ENCODE assay signal across 26 cellular contexts in the genomic region with DNA sequence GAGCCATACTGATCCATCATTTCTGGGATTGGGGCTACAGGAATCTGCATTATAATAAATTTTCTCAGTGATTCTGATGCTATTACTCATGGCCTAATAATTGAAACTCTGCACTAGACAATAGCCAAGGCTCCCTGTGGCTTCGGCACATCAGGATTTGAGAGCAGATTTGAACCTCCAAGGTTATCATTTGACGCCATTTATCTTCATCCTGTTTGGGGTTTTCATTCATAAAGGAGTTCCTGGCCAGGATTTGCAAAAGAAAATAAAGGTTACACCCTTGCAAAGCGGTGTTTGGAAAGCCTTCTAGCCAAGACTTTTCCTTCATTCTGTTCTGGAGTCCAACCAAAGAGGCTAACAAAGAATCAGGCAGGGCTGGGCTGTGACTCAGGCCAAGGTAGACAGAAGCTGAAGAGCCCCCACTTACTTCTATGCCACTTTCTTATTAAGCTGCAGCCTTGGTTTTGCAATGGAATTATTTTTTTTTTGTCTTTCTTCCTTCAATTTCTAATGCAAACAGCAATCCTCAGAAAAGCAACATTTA.
DNase-seq lines count a peak whose midpoint lies in the region; ATAC-seq, FAIRE-seq and TF ChIP-seq lines count a peak whose summit lies in the region.
"Had no signal": no experiment of that assay in that cellular context is flagged by ENCODE, and none has a peak within 500 bp of the region (broad histone marks: within the 10 kb centered on the region; RNA-seq: fewer than 3 reads in every experiment).

No MANE protein-coding gene starts in this region.

- no peaks in the 10 kb centered on the region for H3K27me3 ChIP-seq in GM23338 (ENCODE audit: insufficient read depth)
- no peaks in the 10 kb centered on the region for H3K27me3 ChIP-seq in astrocyte (ENCODE audit: insufficient read depth, low read length)
- H3K27me3 ChIP-seq in vagina: no peaks in the 10 kb centered on the region
- H3K27me3 ChIP-seq: BE2C, BLaER1 had no signal

- H3K4me3 Mint-ChIP-seq in GM23338 (no peak overlapping the region), astrocyte (ENCODE audit: unreplicated experiment) (no peak overlapping the region), nephron (no peak overlapping the region)
- H3K4me3 Mint-ChIP-seq: CD14-positive monocyte; CD4-positive, alpha-beta memory T cell; CD4-positive, CD25-positive, alpha-beta regulatory T cell; CD8-positive, alpha-beta memory T cell had no signal

- FAIRE-seq in astrocyte (lab: Jason Lieb, UNC): no peak
- FAIRE-seq: A204.1, GM12878, GM12892, GM18507 had no signal

- H3K36me3 ChIP-seq in GM23338 (ENCODE audit: insufficient read depth): peaks cover 5% of the 10 kb centered on the region
- no peaks in the 10 kb centered on the region for H3K36me3 ChIP-seq in astrocyte (ENCODE audit: insufficient read depth, low read length)
- H3K36me3 ChIP-seq in vagina: no peaks in the 10 kb centered on the region
- H3K36me3 ChIP-seq: BE2C, BLaER1 had no signal

- intact Hi-C loops in vagina (cut with DNase I): no loop called here

- no peaks in the 10 kb centered on the region for H3F3A ChIP-seq in GM23338 (replicated peaks; ENCODE audit: low read depth)

- no peaks in the 10 kb centered on the region for H3K79me2 ChIP-seq in GM23338 (replicated peaks; ENCODE audit: insufficient read depth)
- H3K79me2 ChIP-seq in astrocyte (ENCODE audit: insufficient read depth, low read length): no peaks in the 10 kb centered on the region

- H3K4me3 ChIP-seq in GM23338: no peak overlapping the region
- no peak overlapping the region for H3K4me3 ChIP-seq in astrocyte (ENCODE audit: insufficient read depth, low read depth, low read length)
- no peak overlapping the region for H3K4me3 ChIP-seq in vagina
- H3K4me3 ChIP-seq: BLaER1, GM12878 had no signal

- no peak for ATAC-seq in GM23338
- ATAC-seq: GM12878 had no signal

- H3K4me1 ChIP-seq in GM23338 (ENCODE audit: insufficient read depth) (peaks cover 34% of the 10 kb centered on the region), astrocyte (ENCODE audit: insufficient read depth, low read length) (no peaks in the 10 kb centered on the region), vagina (peaks cover 19% of the 10 kb centered on the region)
- H3K4me1 ChIP-seq: BE2C, BLaER1 had no signal

- no peak overlapping the region for H3K9ac ChIP-seq in astrocyte (ENCODE audit: low read length)
- H3K9ac ChIP-seq: BLaER1 had no signal

- H3K36me3 Mint-ChIP-seq in GM23338 (ENCODE audit: low read depth) (peaks cover 21% of the 10 kb centered on the region), astrocyte (ENCODE audit: low read depth, unreplicated experiment) (no peaks in the 10 kb centered on the region), nephron (ENCODE audit: low read depth) (peaks cover 16% of the 10 kb centered on the region)
- H3K36me3 Mint-ChIP-seq: CD14-positive monocyte; CD4-positive, alpha-beta memory T cell; CD4-positive, CD25-positive, alpha-beta regulatory T cell had no signal

- TF ChIP-seq POLR2A in vagina (IDR thresholded peaks at IDR 0.05): no peak

- H3K4me1 Mint-ChIP-seq in GM23338 (peaks cover 37% of the 10 kb centered on the region), astrocyte (ENCODE audit: low read depth, unreplicated experiment) (no peaks in the 10 kb centered on the region), nephron (peaks cover 9% of the 10 kb centered on the region)
- H3K4me1 Mint-ChIP-seq: CD14-positive monocyte; CD4-positive, alpha-beta memory T cell; CD4-positive, CD25-positive, alpha-beta regulatory T cell; CD8-positive, alpha-beta memory T cell had no signal

- DNase-seq in GM23338 (ENCODE audit: low spot score): no peak
- DNase-seq in astrocyte (ENCODE audit: low read depth): peak; percentile 58
- DNase-seq in NCI-H1105 (lab: John Stamatoyannopoulos, UW): no peak
- DNase-seq in vagina (ENCODE audit: extremely low spot score in 2 of 2): no peak
- DNase-seq: 8988T; ACHN; BE2C; C1 segment of cervical spinal cord; CD4-positive, alpha-beta memory T cell; CD4-positive, CD25-positive, alpha-beta regulatory T cell; CD8-positive, alpha-beta memory T cell; COR-L47; DMS 273 treated with DMSO at 0.1 percent for 48 hours; DMS153; DMS53; DMS79; DND-41; EL; GDM1 had no signal

- H3K27ac Mint-ChIP-seq in GM23338: no peak overlapping the region
- H3K27ac Mint-ChIP-seq in astrocyte (ENCODE audit: unreplicated experiment): no peak overlapping the region
- H3K27ac Mint-ChIP-seq in nephron: peak overlapping the region; percentile 32 to 64 (median 58)
- H3K27ac Mint-ChIP-seq: CD4-positive, alpha-beta memory T cell; CD4-positive, CD25-positive, alpha-beta regulatory T cell; CD8-positive, alpha-beta memory T cell had no signal

- no peak for TF ChIP-seq CTCF in GM23338 (conservative IDR thresholded peaks at IDR 0.05; ENCODE audit: low read depth in 2 of 2)
- no peak for TF ChIP-seq CTCF in astrocyte (IDR thresholded peaks at IDR 0.05; ENCODE audit: insufficient read depth, low read depth, low read length)
- no peak for TF ChIP-seq CTCF in nephron (IDR thresholded peaks at IDR 0.05; ENCODE audit: unreplicated experiment in 3 of 3)
- TF ChIP-seq CTCF in vagina (IDR thresholded peaks at IDR 0.05): no peak

- 0 out of 2 replicates have a peak overlapping the region, but pooled peaks have one; percentile 6 for H2AFZ ChIP-seq in GM23338
- H2AFZ ChIP-seq in astrocyte (ENCODE audit: low read depth, low read length): no peak overlapping the region

- H3K27ac ChIP-seq in GM23338 (ENCODE audit: low read depth) (no peak overlapping the region), astrocyte (ENCODE audit: low read depth, low read length) (no peak overlapping the region), vagina (no peak overlapping the region)
- H3K27ac ChIP-seq: BLaER1 had no signal

- no peaks in the 10 kb centered on the region for H4K20me1 ChIP-seq in GM23338 (replicated peaks; ENCODE audit: insufficient read depth)
- H4K20me1 ChIP-seq in astrocyte (ENCODE audit: insufficient read depth, low read length): no peaks in the 10 kb centered on the region
- H4K20me1 ChIP-seq: BLaER1 had no signal

- H3K9me3 Mint-ChIP-seq in GM23338 (peaks cover 28% of the 10 kb centered on the region), astrocyte (ENCODE audit: unreplicated experiment) (peaks cover 15% of the 10 kb centered on the region), nephron (peaks cover 26% of the 10 kb centered on the region)

- peaks cover 4% of the 10 kb centered on the region for H3K27me3 Mint-ChIP-seq in GM23338 (ENCODE audit: insufficient read depth, low read depth, poor library complexity)
- H3K27me3 Mint-ChIP-seq in astrocyte (ENCODE audit: low read depth, unreplicated experiment): peaks cover 2% of the 10 kb centered on the region
- no peaks in the 10 kb centered on the region for H3K27me3 Mint-ChIP-seq in nephron (ENCODE audit: low read depth)
- H3K27me3 Mint-ChIP-seq: CD4-positive, CD25-positive, alpha-beta regulatory T cell had no signal

- H3K4me2 ChIP-seq in GM23338: no peak overlapping the region
- H3K4me2 ChIP-seq in astrocyte (ENCODE audit: low read length): no peak overlapping the region
- H3K4me2 ChIP-seq: BLaER1 had no signal

- peaks cover 5% of the 10 kb centered on the region; the same call in 1 of the 2 replicates for H3K9me2 ChIP-seq in GM23338 (ENCODE audit: insufficient read depth)

- H3K9me3 ChIP-seq in astrocyte (ENCODE audit: insufficient read depth, low read depth, low read length) (no peaks in the 10 kb centered on the region), vagina (no peaks in the 10 kb centered on the region)
- H3K9me3 ChIP-seq: BE2C had no signal

TF ChIP-seq in GM23338, 12 proteins besides CTCF, POLR2A, EP300 and RAD21 (continues in another document):
- TF ChIP-seq CREB1 (CRISPR knock-in tag; IDR thresholded peaks at IDR 0.05; ENCODE audit: low read depth) (no peak), EZH2phosphoT487 (IDR thresholded peaks at IDR 0.05; ENCODE audit: unreplicated experiment) (no peak), JUNB (IDR thresholded peaks at IDR 0.05; ENCODE audit: unreplicated experiment) (no peak), NANOG (IDR thresholded peaks at IDR 0.05; ENCODE audit: borderline replicate concordance) (no peak), POLR2AphosphoS5 (IDR thresholded peaks at IDR 0.05; ENCODE audit: low read depth) (no peak), ZNF114 (CRISPR knock-in tag; IDR thresholded peaks at IDR 0.05) (no peak), ZNF331 (CRISPR knock-in tag; IDR thresholded peaks at IDR 0.05; ENCODE audit: low read depth) (no peak)
- TF ChIP-seq, protein P1, sequence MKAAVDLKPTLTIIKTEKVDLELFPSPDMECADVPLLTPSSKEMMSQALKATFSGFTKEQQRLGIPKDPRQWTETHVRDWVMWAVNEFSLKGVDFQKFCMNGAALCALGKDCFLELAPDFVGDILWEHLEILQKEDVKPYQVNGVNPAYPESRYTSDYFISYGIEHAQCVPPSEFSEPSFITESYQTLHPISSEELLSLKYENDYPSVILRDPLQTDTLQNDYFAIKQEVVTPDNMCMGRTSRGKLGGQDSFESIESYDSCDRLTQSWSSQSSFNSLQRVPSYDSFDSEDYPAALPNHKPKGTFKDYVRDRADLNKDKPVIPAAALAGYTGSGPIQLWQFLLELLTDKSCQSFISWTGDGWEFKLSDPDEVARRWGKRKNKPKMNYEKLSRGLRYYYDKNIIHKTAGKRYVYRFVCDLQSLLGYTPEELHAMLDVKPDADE (IDR thresholded peaks at IDR 0.05): no peak
- TF ChIP-seq, protein P2, sequence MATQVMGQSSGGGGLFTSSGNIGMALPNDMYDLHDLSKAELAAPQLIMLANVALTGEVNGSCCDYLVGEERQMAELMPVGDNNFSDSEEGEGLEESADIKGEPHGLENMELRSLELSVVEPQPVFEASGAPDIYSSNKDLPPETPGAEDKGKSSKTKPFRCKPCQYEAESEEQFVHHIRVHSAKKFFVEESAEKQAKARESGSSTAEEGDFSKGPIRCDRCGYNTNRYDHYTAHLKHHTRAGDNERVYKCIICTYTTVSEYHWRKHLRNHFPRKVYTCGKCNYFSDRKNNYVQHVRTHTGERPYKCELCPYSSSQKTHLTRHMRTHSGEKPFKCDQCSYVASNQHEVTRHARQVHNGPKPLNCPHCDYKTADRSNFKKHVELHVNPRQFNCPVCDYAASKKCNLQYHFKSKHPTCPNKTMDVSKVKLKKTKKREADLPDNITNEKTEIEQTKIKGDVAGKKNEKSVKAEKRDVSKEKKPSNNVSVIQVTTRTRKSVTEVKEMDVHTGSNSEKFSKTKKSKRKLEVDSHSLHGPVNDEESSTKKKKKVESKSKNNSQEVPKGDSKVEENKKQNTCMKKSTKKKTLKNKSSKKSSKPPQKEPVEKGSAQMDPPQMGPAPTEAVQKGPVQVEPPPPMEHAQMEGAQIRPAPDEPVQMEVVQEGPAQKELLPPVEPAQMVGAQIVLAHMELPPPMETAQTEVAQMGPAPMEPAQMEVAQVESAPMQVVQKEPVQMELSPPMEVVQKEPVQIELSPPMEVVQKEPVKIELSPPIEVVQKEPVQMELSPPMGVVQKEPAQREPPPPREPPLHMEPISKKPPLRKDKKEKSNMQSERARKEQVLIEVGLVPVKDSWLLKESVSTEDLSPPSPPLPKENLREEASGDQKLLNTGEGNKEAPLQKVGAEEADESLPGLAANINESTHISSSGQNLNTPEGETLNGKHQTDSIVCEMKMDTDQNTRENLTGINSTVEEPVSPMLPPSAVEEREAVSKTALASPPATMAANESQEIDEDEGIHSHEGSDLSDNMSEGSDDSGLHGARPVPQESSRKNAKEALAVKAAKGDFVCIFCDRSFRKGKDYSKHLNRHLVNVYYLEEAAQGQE (IDR thresholded peaks at IDR 0.05; ENCODE audit: unreplicated experiment): no peak

Comparison
In these comparisons a context has a peak if more than half of its experiments do, and no peak if none do; other contexts are left out.
1. H3K27ac Mint-ChIP-seq: peak in nephron (3 of 3); none in GM23338 (single experiment) and astrocyte (single experiment).